12 cellular contexts compared by ENCODE assay signal in genomic region chr17:32496348-32497078, GRCh38. TPM values are rescaled to one million over a fixed set of nuclear protein-coding genes. Genes with fewer than 3 reads are reported as not detected.
DNase-seq lines count a peak whose midpoint lies in the region; ATAC-seq and TF ChIP-seq lines count a peak whose summit lies in the region.
"Had no signal": no experiment of that assay in that cellular context is flagged by ENCODE, and none has a peak within 500 bp of the region (broad histone marks: within the 10 kb centered on the region; RNA-seq: fewer than 3 reads in every experiment).

No MANE protein-coding gene starts in this region.

- intact Hi-C loops in PC-3 (cut with micrococcal nuclease) (no loop called here), sigmoid colon (cut with DNase I) (no loop called here)

- no peaks in the 10 kb centered on the region for H3F3A ChIP-seq in PC-3 (ENCODE audit: low read length, unreplicated experiment)

- CTCF ChIA-PET in PC-3 (lab: Charles Lee) = no interaction called here

- H3K27me3 Mint-ChIP-seq in activated naive CD8-positive, alpha-beta T cell treated with anti-CD3 and anti-CD28 coated beads, Interleukin-2, amount 50 U/mL, for 24 hours = no peaks in the 10 kb centered on the region

- no peaks in the 10 kb centered on the region for H3K36me3 Mint-ChIP-seq in activated naive CD8-positive, alpha-beta T cell treated with anti-CD3 and anti-CD28 coated beads, Interleukin-2, amount 50 U/mL, for 24 hours (ENCODE audit: low read depth)

- DNase-seq in EL (peak; percentile 98), PC-3 (peak; percentile 75), fibroblast of mammary gland (ENCODE audit: low read depth) (peak; percentile 87), sigmoid colon (peak; percentile 56), GM19240 (ENCODE audit: insufficient read length, low spot score) (no peak)
- DNase-seq in activated naive CD8-positive, alpha-beta T cell treated with anti-CD3 and anti-CD28 coated beads, Interleukin-2, amount 50 U/mL, for 24 hours = no peak
- DNase-seq: activated CD4-positive, alpha-beta T cell treated with anti-CD3 and anti-CD28 coated beads for 4 hours; amniotic stem cell; DMS79 treated with DMSO at 0.1 percent for 48 hours; NCI-H1930 had no signal

- POLR2A ChIA-PET in PC-3 (lab: Charles Lee; ENCODE audit: unreplicated experiment) = no interaction called here

- no peak overlapping the region for H3K27ac Mint-ChIP-seq in activated naive CD8-positive, alpha-beta T cell treated with anti-CD3 and anti-CD28 coated beads, Interleukin-2, amount 50 U/mL, for 24 hours

- ATAC-seq in PC-3 = peak; percentile 88
- no peak for ATAC-seq in HG03159 (IDR thresholded peaks at IDR 0.05; ENCODE audit: unreplicated experiment)
- no peak for ATAC-seq in HG02798 (IDR thresholded peaks at IDR 0.05; ENCODE audit: poor library complexity, unreplicated experiment)
- ATAC-seq in activated naive CD8-positive, alpha-beta T cell treated with anti-CD3 and anti-CD28 coated beads, Interleukin-2, amount 50 U/mL, for 24 hours = no peak

- H3K4me2 ChIP-seq in PC-3 (ENCODE audit: low read length) = peak overlapping the region; percentile 43; the same call in 1 of the 2 replicates

- H3K9me3 ChIP-seq in PC-3 (ENCODE audit: low read length) (no peaks in the 10 kb centered on the region), sigmoid colon (no peaks in the 10 kb centered on the region)

- TF ChIP-seq CTCF in PC-3 (conservative IDR thresholded peaks at IDR 0.05; ENCODE audit: low read depth, low read length) (no peak), fibroblast of mammary gland (conservative IDR thresholded peaks at IDR 0.05; ENCODE audit: control insufficient read depth, insufficient read depth, low read depth, low read length) (no peak), sigmoid colon (IDR thresholded peaks at IDR 0.05) (no peak)

- BruUV-seq in PC-3 (replicated peaks; lab: Mats Ljungman, UMichigan) = no TSS peak

- no peak overlapping the region for H3K9ac ChIP-seq in PC-3 (ENCODE audit: low read length)

- H3K79me2 ChIP-seq in PC-3 (ENCODE audit: low read length) = no peaks in the 10 kb centered on the region

- H3K4me1 Mint-ChIP-seq in activated naive CD8-positive, alpha-beta T cell treated with anti-CD3 and anti-CD28 coated beads, Interleukin-2, amount 50 U/mL, for 24 hours = peaks cover 38% of the 10 kb centered on the region

- H3K9me2 ChIP-seq in PC-3 (replicated peaks; ENCODE audit: low read length) = no peaks in the 10 kb centered on the region

- no peaks in the 10 kb centered on the region for H3K9me3 Mint-ChIP-seq in activated naive CD8-positive, alpha-beta T cell treated with anti-CD3 and anti-CD28 coated beads, Interleukin-2, amount 50 U/mL, for 24 hours

- H2AFZ ChIP-seq in PC-3 (ENCODE audit: low read length) = peak overlapping the region; percentile 66

- no peak for TF ChIP-seq EP300 in sigmoid colon (IDR thresholded peaks at IDR 0.05)

- H3K27ac ChIP-seq in PC-3 (ENCODE audit: low read length) (peak overlapping the region; percentile 49), sigmoid colon (no peak overlapping the region)

- H3K27me3 ChIP-seq in PC-3 (ENCODE audit: low read length) (no peaks in the 10 kb centered on the region), sigmoid colon (no peaks in the 10 kb centered on the region)

- TF ChIP-seq POLR2A in sigmoid colon (IDR thresholded peaks at IDR 0.05) = no peak

- H3K4me3 Mint-ChIP-seq in activated naive CD8-positive, alpha-beta T cell treated with anti-CD3 and anti-CD28 coated beads, Interleukin-2, amount 50 U/mL, for 24 hours = no peak overlapping the region

- H3K4me1 ChIP-seq in PC-3 (ENCODE audit: insufficient read depth, low read length) (peaks cover 17% of the 10 kb centered on the region), sigmoid colon (peaks cover 0 to 15% (median 3%) of the 10 kb centered on the region in 4 donors)

- no peaks in the 10 kb centered on the region for H4K20me1 ChIP-seq in PC-3 (ENCODE audit: low read length)

- 90 to 91% methylated on average over 19 of the region's 19 CpGs for WGBS in sigmoid colon, 2 donors

- H3K4me3 ChIP-seq in PC-3 (ENCODE audit: low read length) = no peak overlapping the region
- H3K4me3 ChIP-seq in fibroblast of mammary gland (ENCODE audit: control insufficient read depth, low read depth, low read length) = no peak overlapping the region
- no peak overlapping the region for H3K4me3 ChIP-seq in sigmoid colon

- no peaks in the 10 kb centered on the region for H3K36me3 ChIP-seq in PC-3 (ENCODE audit: low read depth, low read length)
- no peaks in the 10 kb centered on the region for H3K36me3 ChIP-seq in sigmoid colon

RNA-seq across cellular contexts. Expression of gene CDK5R1, which starts 9.7 kb away (rescaled TPM):
- 1.7 and 3.0 TPM in 2 replicates for total RNA-seq in PC-3 (2014; rRNA removed)
- 1 to 10 TPM in 3 of 4 donors, under 1 TPM in 1; 0.81 to 1.2 (median 1.1) TPM for total RNA-seq in sigmoid colon
- 1 to 10 TPM in 1 of 3 donors, under 1 TPM in 2; under 0.01 to 3.8 (median 0.46) TPM for polyA plus RNA-seq in sigmoid colon

RNA-seq across cellular contexts. Expression of gene PSMD11, which starts 52.2 kb away (rescaled TPM):
- total RNA-seq in PC-3 (2014; rRNA removed) (160 and 163 TPM in 2 replicates), sigmoid colon (10 to 100 TPM; 42.4 to 59.8 (median 43.2) TPM)
- 10 to 100 TPM; 42.0 to 71.7 (median 52.2) TPM for polyA plus RNA-seq in sigmoid colon

Comparison
In these comparisons a context has a peak if more than half of its experiments do, and no peak if none do; other contexts are left out.
1. DNase-seq: peak in EL (single experiment), PC-3 (single experiment), fibroblast of mammary gland (single experiment) and sigmoid colon (single experiment); none in activated naive CD8-positive, alpha-beta T cell treated with anti-CD3 and anti-CD28 coated beads, Interleukin-2, amount 50 U/mL, for 24 hours (single experiment) and GM19240 (single experiment).